ENCODE assay signal across 14 cellular contexts in genomic region chr3:112489674-112490479, GRCh38. TPM values are rescaled to one million over a fixed set of nuclear protein-coding genes. Genes with fewer than 3 reads are reported as not detected.
DNase-seq lines count a peak whose midpoint lies in the region; ATAC-seq lines count a peak whose summit lies in the region.
"Had no signal": no experiment of that assay in that cellular context is flagged by ENCODE, and none has a peak within 500 bp of the region (broad histone marks: within the 10 kb centered on the region; RNA-seq: fewer than 3 reads in every experiment).

No MANE protein-coding gene starts in this region.

- H3K27me3 ChIP-seq in CD4-positive, alpha-beta memory T cell (ENCODE audit: insufficient read depth, low read length), result no peaks in the 10 kb centered on the region
- H3K27me3 ChIP-seq in mesenchymal stem cell (ENCODE audit: control insufficient read depth in 1 of 2, insufficient read depth in 1 of 2, low read length in 2 of 2), result no peaks in the 10 kb centered on the region
- H3K27me3 ChIP-seq: BLaER1 treated with 17β-estradiol and CSF1 and Interleukin-3, amounts not matched to agents 10 nM and 100 nM; right atrium auricular region had no signal

- H3K4me1 ChIP-seq in CD4-positive, alpha-beta memory T cell (ENCODE audit: insufficient read depth, low read length), result peaks cover 59% of the 10 kb centered on the region
- no peaks in the 10 kb centered on the region for H3K4me1 ChIP-seq in mesenchymal stem cell (ENCODE audit: control insufficient read depth, insufficient read depth, low read depth, low read length)
- H3K4me1 ChIP-seq: BLaER1 treated with 17β-estradiol and CSF1 and Interleukin-3, amounts not matched to agents 10 nM and 100 nM; lower lobe of right lung; right atrium auricular region had no signal

- H4K8ac ChIP-seq in mesenchymal stem cell (ENCODE audit: low read length), result no peak overlapping the region

- H2BK12ac ChIP-seq in mesenchymal stem cell (ENCODE audit: low read length in 2 of 2), result no peak overlapping the region

- peak overlapping the region in 6 of 8 donors; percentile 48 to 94 (median 68) for H3K4me3 Mint-ChIP-seq in CD4-positive, alpha-beta memory T cell
- H3K4me3 Mint-ChIP-seq in T-cell, result peak overlapping the region; percentile 39 to 52 (median 49)

- no peaks in the 10 kb centered on the region for H3K27me3 Mint-ChIP-seq in CD4-positive, alpha-beta memory T cell
- H3K27me3 Mint-ChIP-seq in T-cell, result no peaks in the 10 kb centered on the region

- H2BK15ac ChIP-seq in mesenchymal stem cell (ENCODE audit: low read depth, poor library complexity, severe bottlenecking), result no peak overlapping the region

- H3K4me3 ChIP-seq in CD4-positive, alpha-beta memory T cell (ENCODE audit: low read length in 2 of 2), result no peak overlapping the region
- no peak overlapping the region for H3K4me3 ChIP-seq in mesenchymal stem cell (ENCODE audit: insufficient read depth in 1 of 2, low read depth in 1 of 2, low read length in 2 of 2)
- H3K4me3 ChIP-seq: BLaER1 treated with 17β-estradiol and CSF1 and Interleukin-3, amounts not matched to agents 10 nM and 100 nM; coronary artery; lower lobe of right lung; right atrium auricular region had no signal

- H3K4ac ChIP-seq in mesenchymal stem cell (ENCODE audit: low read depth in 1 of 2, low read length in 2 of 2), result no peak overlapping the region

- POLR2A ChIA-PET in CD4-positive, alpha-beta memory T cell (lab: Charles Lee; ENCODE audit: partially characterized antibody), result interaction anchor here (1.3 to 5.4 kb wide), 3 partner anchors 9 to 12 kb away, joined by 3 to 32 read pairs (median 3); partner anchors contain the start of gene BTLA
- POLR2A ChIA-PET in T-cell (lab: Charles Lee), result interaction anchor here (0.6 to 0.8 kb wide), 2 partner anchors 52 to 107 kb away, joined by 4 read pairs; no protein-coding TSS in a partner anchor

- H3K79me1 ChIP-seq in mesenchymal stem cell (replicated peaks; ENCODE audit: low read length, poor library complexity, severe bottlenecking), result no peaks in the 10 kb centered on the region

- no peak overlapping the region for H3K18ac ChIP-seq in mesenchymal stem cell (ENCODE audit: low read depth in 1 of 2, low read length in 2 of 2)

- H3K36me3 Mint-ChIP-seq in CD4-positive, alpha-beta memory T cell, result peaks cover 13 to 25% of the 10 kb centered on the region in 2 donors
- H3K36me3 Mint-ChIP-seq in T-cell, result peaks cover 25% of the 10 kb centered on the region

- no peak overlapping the region for H3K27ac ChIP-seq in CD4-positive, alpha-beta memory T cell (ENCODE audit: low read depth, low read length)
- H3K27ac ChIP-seq in mesenchymal stem cell (ENCODE audit: low read length, poor library complexity, severe bottlenecking), result no peak overlapping the region
- H3K27ac ChIP-seq: BLaER1 treated with 17β-estradiol and CSF1 and Interleukin-3, amounts not matched to agents 10 nM and 100 nM; coronary artery; lower lobe of right lung; right atrium auricular region had no signal

- H3K9me3 ChIP-seq in CD4-positive, alpha-beta memory T cell (ENCODE audit: control insufficient read depth in 1 of 2, low read length in 2 of 2), result no peaks in the 10 kb centered on the region
- H3K9me3 ChIP-seq in mesenchymal stem cell (ENCODE audit: control insufficient read depth, low read length), result no peaks in the 10 kb centered on the region
- H3K9me3 ChIP-seq: lower lobe of right lung, right atrium auricular region had no signal

- H2AK5ac ChIP-seq in mesenchymal stem cell (ENCODE audit: low read length, severe bottlenecking), result no peak overlapping the region

- H2AFZ ChIP-seq in mesenchymal stem cell (ENCODE audit: low read depth, low read length), result no peak overlapping the region

- H3K4me1 Mint-ChIP-seq in CD4-positive, alpha-beta memory T cell, result peaks cover 51 to 71% (median 60%) of the 10 kb centered on the region in 4 donors
- H3K4me1 Mint-ChIP-seq in T-cell, result peaks cover 72 to 73% (median 73%) of the 10 kb centered on the region in 3 donors

- no peaks in the 10 kb centered on the region for H3K36me3 ChIP-seq in CD4-positive, alpha-beta memory T cell (ENCODE audit: insufficient read depth, low read length)
- H3K36me3 ChIP-seq in mesenchymal stem cell (ENCODE audit: control insufficient read depth in 1 of 2, insufficient read depth in 2 of 2, low read depth in 1 of 2, low read length in 2 of 2), result no peaks in the 10 kb centered on the region
- H3K36me3 ChIP-seq: BLaER1 treated with 17β-estradiol and CSF1 and Interleukin-3, amounts not matched to agents 10 nM and 100 nM; lower lobe of right lung; right atrium auricular region had no signal

- no peak overlapping the region for H3K23ac ChIP-seq in mesenchymal stem cell (ENCODE audit: low read length in 2 of 2)

- 90% methylated on average over 1 of the region's 4 CpGs for WGBS in mesenchymal stem cell

- no peak overlapping the region for H3K9ac ChIP-seq in mesenchymal stem cell (ENCODE audit: low read length)
- H3K9ac ChIP-seq: BLaER1 treated with 17β-estradiol and CSF1 and Interleukin-3, amounts not matched to agents 10 nM and 100 nM had no signal

- H4K91ac ChIP-seq in mesenchymal stem cell (ENCODE audit: low read length), result no peak overlapping the region

- intact Hi-C loops in CD4-positive, alpha-beta memory T cell (cut with micrococcal nuclease), result no loop called here
- intact Hi-C loops in left cardiac atrium (cut with DNase I), result no loop called here

- no peak for DNase-seq in CD4-positive, alpha-beta memory T cell
- no peak for DNase-seq in T-cell
- no peak for DNase-seq in amniotic stem cell (lab: John Stamatoyannopoulos, UW)
- no peak for DNase-seq in mesenchymal stem cell
- no peak for DNase-seq in NCI-H82 (lab: John Stamatoyannopoulos, UW)
- DNase-seq in left cardiac atrium, result no peak
- DNase-seq: lower lobe of right lung had no signal

- H3K14ac ChIP-seq in mesenchymal stem cell (ENCODE audit: low read length in 2 of 2), result no peak overlapping the region

- H3K27ac Mint-ChIP-seq in CD4-positive, alpha-beta memory T cell, result peak overlapping the region; percentile 44 to 93 (median 80)
- H3K27ac Mint-ChIP-seq in T-cell, result peak overlapping the region; percentile 83 to 85

- no peak overlapping the region for H3K4me2 ChIP-seq in mesenchymal stem cell (ENCODE audit: low read length, poor library complexity, severe bottlenecking)
- H3K4me2 ChIP-seq: BLaER1 treated with 17β-estradiol and CSF1 and Interleukin-3, amounts not matched to agents 10 nM and 100 nM had no signal

- CTCF ChIA-PET in CD4-positive, alpha-beta memory T cell (lab: Charles Lee; ENCODE audit: partially characterized antibody), result interaction anchor here (0.6 to 2.2 kb wide), 4 partner anchors 9 to 55 kb away, joined by 3 to 12 read pairs (median 4); partner anchors contain the start of gene BTLA
- CTCF ChIA-PET in T-cell (lab: Charles Lee), result interaction anchor here (0.8 to 1.7 kb wide), 3 partner anchors 18 to 378 kb away, joined by 3 read pairs; no protein-coding TSS in a partner anchor

- no peak overlapping the region for H2BK5ac ChIP-seq in mesenchymal stem cell (ENCODE audit: low read depth, low read length, poor library complexity, severe bottlenecking)

- H2BK120ac ChIP-seq in mesenchymal stem cell (ENCODE audit: low read depth, low read length), result no peak overlapping the region

- no peaks in the 10 kb centered on the region for H3K9me3 Mint-ChIP-seq in CD4-positive, alpha-beta memory T cell
- H3K9me3 Mint-ChIP-seq in T-cell, result no peaks in the 10 kb centered on the region

- ATAC-seq in GM18858 (IDR thresholded peaks at IDR 0.05; ENCODE audit: unreplicated experiment), result peak; percentile 50
- ATAC-seq in HG02678 (IDR thresholded peaks at IDR 0.05; ENCODE audit: unreplicated experiment), result peak; percentile 54
- ATAC-seq in T-cell (replicated peaks in 1 of 4), result peak in 1 of 4 experiments; percentile 62
- ATAC-seq in left cardiac atrium, result no peak
- ATAC-seq: lower lobe of right lung had no signal

RNA-seq across cellular contexts. Expression of gene BTLA, which starts 9.4 kb away (rescaled TPM):
- total RNA-seq in CD4-positive, alpha-beta memory T cell, result 10 to 100 TPM; 22.9 to 24.9 TPM
- 10 to 100 TPM; 17.5 to 18.6 TPM for polyA plus RNA-seq in CD4-positive, alpha-beta memory T cell
- total RNA-seq in T-cell (10 to 100 TPM; 11.5 to 16.9 (median 15.2) TPM), left cardiac atrium (under 1 TPM; 0.24 to 0.50 TPM)
- polyA plus RNA-seq in mesenchymal stem cell (2013, experiment 1 of 2), result not detected
- polyA plus RNA-seq in mesenchymal stem cell (2013, experiment 2 of 2), result not detected
- total RNA-seq: glomerular endothelial cell, M059J, right atrium auricular region had no signal

Comparison
In these comparisons a context has a peak if more than half of its experiments do, and no peak if none do; other contexts are left out.
1. ATAC-seq: peak in GM18858 (single experiment) and HG02678 (single experiment); none in left cardiac atrium (0 of 2).
2. RNA of gene BTLA, which starts 9.4 kb away (total RNA-seq): 22.9 to 24.9 TPM in CD4-positive, alpha-beta memory T cell and 11.5 to 16.9 TPM in T-cell; 0.24 to 0.50 TPM in left cardiac atrium; every median in the first group is over 4 times any median in the second.